In genomic region chr6:112863753-112864152, GRCh38 we compare ENCODE assay signal across 29 cellular contexts.
"Had no signal": no experiment of that assay in that cellular context is flagged by ENCODE, and none has a peak within 500 bp of the region (broad histone marks: within the 10 kb centered on the region; RNA-seq: fewer than 3 reads in every experiment).

No MANE protein-coding gene starts in this region.

- H3K27ac ChIP-seq: stomach, suprapubic skin, testis, thoracic aorta, thyroid gland, tibial artery, tibial nerve, transverse colon, upper lobe of left lung, upper lobe of right lung, uterus, vagina had no signal

- H3K9me3 ChIP-seq: stomach, suprapubic skin, testis, thyroid gland, tibial artery, tibial nerve, transverse colon, upper lobe of left lung, upper lobe of right lung, uterus, vagina had no signal

- H3K36me3 Mint-ChIP-seq: stimulated activated effector memory CD8-positive, alpha-beta T cell treated with anti-CD3 and anti-CD28 coated beads, Interleukin-12 subunit alpha, Interleukin-12 subunit beta, amount 100 ng/mL, for 72 hours; stimulated activated memory B cell treated with anti-CD40 and anti-IgM and Interleukin-4, amounts not matched to agents 10 μg/mL and 1 μg/mL and 100 μg/mL, for 72 hours; stimulated activated naive B cell treated with anti-CD40 and anti-IgM and Interleukin-4, amounts not matched to agents 10 μg/mL and 1 μg/mL and 100 μg/mL, for 72 hours; type B pancreatic cell had no signal

- H3K27ac Mint-ChIP-seq: stimulated activated effector memory CD8-positive, alpha-beta T cell treated with anti-CD3 and anti-CD28 coated beads, Interleukin-12 subunit alpha, Interleukin-12 subunit beta, amount 100 ng/mL, for 72 hours; stimulated activated memory B cell treated with anti-CD40 and anti-IgM and Interleukin-4, amounts not matched to agents 10 μg/mL and 1 μg/mL and 100 μg/mL, for 72 hours; stimulated activated naive B cell treated with anti-CD40 and anti-IgM and Interleukin-4, amounts not matched to agents 10 μg/mL and 1 μg/mL and 100 μg/mL, for 72 hours; stimulated activated naive CD8-positive, alpha-beta T cell treated with anti-CD3 and anti-CD28 coated beads, Interleukin-15, amount 100 ng/mL, for 72 hours; stimulated activated naive CD8-positive, alpha-beta T cell treated with anti-CD3 and anti-CD28 coated beads, Interleukin-15, Interleukin-2, amounts not matched to agents 100 ng/mL and 50 ng/mL, for 24 hours; type B pancreatic cell had no signal

- H3K4me3 ChIP-seq: stomach, suprapubic skin, testis, thoracic aorta, thyroid gland, tibial artery, tibial nerve, transverse colon, upper lobe of left lung, upper lobe of right lung, uterus, vagina had no signal

- H3K4me1 ChIP-seq: stomach, suprapubic skin, testis, thyroid gland, tibial artery, tibial nerve, transverse colon, upper lobe of left lung, upper lobe of right lung, uterus, vagina had no signal

- FAIRE-seq: urothelium cell line had no signal

- DNase-seq: stimulated activated CD4-positive, alpha-beta T cell treated with anti-CD3 and anti-CD28 coated beads, Interleukin-2, amount 100 ng/mL, for 48 hours; stimulated activated CD4-positive, alpha-beta T cell treated with anti-CD3 and anti-CD28 coated beads, Interleukin-4, amount 100 ng/mL, for 1 hour; stimulated activated CD4-positive, alpha-beta T cell treated with anti-CD3 and anti-CD28 coated beads, Interleukin-4, amount 100 ng/mL, for 24 hours; stimulated activated CD4-positive, alpha-beta T cell treated with anti-CD3 and anti-CD28 coated beads, Interleukin-4, amount 100 ng/mL, for 4 hours; stimulated activated CD8-positive, alpha-beta memory T cell treated with anti-CD3 and anti-CD28 coated beads, Interleukin-4, amount 100 ng/mL, for 48 hours; stimulated activated naive B cell treated with anti-CD40 and anti-IgM and Interleukin-4, amounts not matched to agents 10 μg/mL and 1 μg/mL and 100 μg/mL, for 72 hours; stimulated activated naive CD4-positive, alpha-beta T cell; stimulated activated naive CD4-positive, alpha-beta T cell treated with Interleukin-2 at 50 U/mL for 16 hours; stimulated activated naive CD8-positive, alpha-beta T cell treated with anti-CD3 and anti-CD28 coated beads, Interleukin-15, amount 100 ng/mL, for 72 hours; stimulated activated naive CD8-positive, alpha-beta T cell treated with anti-CD3 and anti-CD28 coated beads, Interleukin-15, Interleukin-2, amounts not matched to agents 100 U/mL and 50 U/mL, for 24 hours; stomach; substantia nigra; testis; thyroid gland; tibial artery; transverse colon; trophoblast cell; upper lobe of left lung; upper lobe of right lung; uterus had no signal

- H3K4me3 Mint-ChIP-seq: stimulated activated effector memory CD8-positive, alpha-beta T cell treated with anti-CD3 and anti-CD28 coated beads, Interleukin-12 subunit alpha, Interleukin-12 subunit beta, amount 100 ng/mL, for 72 hours; stimulated activated memory B cell treated with anti-CD40 and anti-IgM and Interleukin-4, amounts not matched to agents 10 μg/mL and 1 μg/mL and 100 μg/mL, for 72 hours; stimulated activated naive B cell treated with anti-CD40 and anti-IgM and Interleukin-4, amounts not matched to agents 10 μg/mL and 1 μg/mL and 100 μg/mL, for 72 hours; stimulated activated naive CD8-positive, alpha-beta T cell treated with anti-CD3 and anti-CD28 coated beads, Interleukin-15, amount 100 ng/mL, for 72 hours; stimulated activated naive CD8-positive, alpha-beta T cell treated with anti-CD3 and anti-CD28 coated beads, Interleukin-15, Interleukin-2, amounts not matched to agents 100 ng/mL and 50 ng/mL, for 24 hours; type B pancreatic cell had no signal

- H3K4me1 Mint-ChIP-seq: stimulated activated effector memory CD8-positive, alpha-beta T cell treated with anti-CD3 and anti-CD28 coated beads, Interleukin-12 subunit alpha, Interleukin-12 subunit beta, amount 100 ng/mL, for 72 hours; stimulated activated memory B cell treated with anti-CD40 and anti-IgM and Interleukin-4, amounts not matched to agents 10 μg/mL and 1 μg/mL and 100 μg/mL, for 72 hours; stimulated activated naive B cell treated with anti-CD40 and anti-IgM and Interleukin-4, amounts not matched to agents 10 μg/mL and 1 μg/mL and 100 μg/mL, for 72 hours; stimulated activated naive CD8-positive, alpha-beta T cell treated with anti-CD3 and anti-CD28 coated beads, Interleukin-15, amount 100 ng/mL, for 72 hours had no signal

- H3K9me3 Mint-ChIP-seq: stimulated activated memory B cell treated with anti-CD40 and anti-IgM and Interleukin-4, amounts not matched to agents 10 μg/mL and 1 μg/mL and 100 μg/mL, for 72 hours; stimulated activated naive B cell treated with anti-CD40 and anti-IgM and Interleukin-4, amounts not matched to agents 10 μg/mL and 1 μg/mL and 100 μg/mL, for 72 hours; type B pancreatic cell had no signal

- H3K27me3 Mint-ChIP-seq: stimulated activated naive B cell treated with anti-CD40 and anti-IgM and Interleukin-4, amounts not matched to agents 10 μg/mL and 1 μg/mL and 100 μg/mL, for 72 hours; stimulated activated naive CD8-positive, alpha-beta T cell treated with anti-CD3 and anti-CD28 coated beads, Interleukin-15, amount 100 ng/mL, for 72 hours; stimulated activated naive CD8-positive, alpha-beta T cell treated with anti-CD3 and anti-CD28 coated beads, Interleukin-15, Interleukin-2, amounts not matched to agents 100 ng/mL and 50 ng/mL, for 24 hours; type B pancreatic cell had no signal

- H3K27me3 ChIP-seq: stomach, suprapubic skin, testis, thyroid gland, tibial artery, tibial nerve, transverse colon, upper lobe of left lung, upper lobe of right lung, uterus, vagina had no signal

- ATAC-seq: stimulated activated effector memory CD8-positive, alpha-beta T cell treated with anti-CD3 and anti-CD28 coated beads, Interleukin-12 subunit alpha, Interleukin-12 subunit beta, amount 100 ng/mL, for 72 hours; stimulated activated memory B cell treated with anti-CD40 and anti-IgM and Interleukin-4, amounts not matched to agents 10 μg/mL and 1 μg/mL and 100 μg/mL, for 72 hours; stimulated activated naive B cell treated with anti-CD40 and anti-IgM and Interleukin-4, amounts not matched to agents 10 μg/mL and 1 μg/mL and 100 μg/mL, for 72 hours; stimulated activated naive CD8-positive, alpha-beta T cell treated with anti-CD3 and anti-CD28 coated beads, Interleukin-15, amount 100 ng/mL, for 72 hours; stimulated activated naive CD8-positive, alpha-beta T cell treated with anti-CD3 and anti-CD28 coated beads, Interleukin-15, Interleukin-2, amounts not matched to agents 100 U/mL and 50 U/mL, for 24 hours; upper lobe of right lung had no signal

- H3K36me3 ChIP-seq: stomach, suprapubic skin, thoracic aorta, thyroid gland, tibial artery, tibial nerve, transverse colon, upper lobe of left lung, upper lobe of right lung, uterus, vagina had no signal
